In genomic region chr6:138346302-138347195, GRCh38 we compare ENCODE assay signal across 23 cellular contexts. TPM values are rescaled to one million over a fixed set of nuclear protein-coding genes. Genes with fewer than 3 reads are reported as not detected.
DNase-seq lines count a peak whose midpoint lies in the region; ATAC-seq, FAIRE-seq and TF ChIP-seq lines count a peak whose summit lies in the region.
"Had no signal": no experiment of that assay in that cellular context is flagged by ENCODE, and none has a peak within 500 bp of the region (broad histone marks: within the 10 kb centered on the region; RNA-seq: fewer than 3 reads in every experiment).

No MANE protein-coding gene starts in this region.

- dilution Hi-C loops in mammary epithelial cell (cut with HindIII; ENCODE audit: low sequenced_read_pairs), result no loop called here

- no peaks in the 10 kb centered on the region for H3K9me3 Mint-ChIP-seq in MCF 10A (ENCODE audit: unreplicated experiment)
- no peaks in the 10 kb centered on the region for H3K9me3 Mint-ChIP-seq in activated T-cell treated with anti-CD3 and anti-CD28 coated beads, Interleukin-2, amount 50 U/mL, for 72 hours
- H3K9me3 Mint-ChIP-seq: activated CD4-positive, alpha-beta memory T cell treated with anti-CD3 and anti-CD28 coated beads, Interleukin-2, amount 10 ng/mL, durations not matched to agents 7 days and 5 days; activated naive CD8-positive, alpha-beta T cell treated with anti-CD3 and anti-CD28 coated beads, Interleukin-2, amount 50 U/mL, for 24 hours; activated T-helper 1 cell treated with anti-CD3 and anti-CD28 coated beads, Interleukin-12 subunit alpha, Interleukin-12 subunit beta, Interleukin-2, Interleukin-4 antibody, amounts not matched to agents 30 ng/mL and 10 ng/mL and 1 ng/mL, durations not matched to agents 14 hours and 24 hours and 36 hours; CD8-positive, alpha-beta T cell; IgD-negative memory B cell had no signal

- H3K4me2 ChIP-seq in mammary epithelial cell (ENCODE audit: insufficient read depth, low read depth, low read length), result no peak overlapping the region

- no peak overlapping the region for H3K27ac ChIP-seq in mammary epithelial cell (ENCODE audit: insufficient read depth, low read depth, low read length)
- H3K27ac ChIP-seq: heart left ventricle, neutrophil, thyroid gland had no signal

- H3K27ac Mint-ChIP-seq in MCF 10A (ENCODE audit: low read depth, unreplicated experiment), result no peak overlapping the region
- H3K27ac Mint-ChIP-seq in activated T-cell treated with anti-CD3 and anti-CD28 coated beads, Interleukin-2, amount 50 U/mL, for 72 hours, result no peak overlapping the region
- H3K27ac Mint-ChIP-seq: activated CD4-positive, alpha-beta memory T cell treated with anti-CD3 and anti-CD28 coated beads, Interleukin-2, amount 10 ng/mL, durations not matched to agents 7 days and 5 days; activated naive CD8-positive, alpha-beta T cell treated with anti-CD3 and anti-CD28 coated beads, Interleukin-2, amount 50 U/mL, for 24 hours; activated T-helper 1 cell treated with anti-CD3 and anti-CD28 coated beads, Interleukin-12 subunit alpha, Interleukin-12 subunit beta, Interleukin-2, Interleukin-4 antibody, amounts not matched to agents 30 ng/mL and 10 ng/mL and 1 ng/mL, durations not matched to agents 14 hours and 24 hours and 36 hours; CD8-positive, alpha-beta T cell; IgD-negative memory B cell had no signal

- no peak overlapping the region for H3K9ac ChIP-seq in mammary epithelial cell (ENCODE audit: insufficient read depth, low read length)

- no peaks in the 10 kb centered on the region for H3K4me1 ChIP-seq in mammary epithelial cell (ENCODE audit: insufficient read depth, low read length)
- H3K4me1 ChIP-seq: thyroid gland had no signal

- no peaks in the 10 kb centered on the region for H3K36me3 ChIP-seq in mammary epithelial cell (ENCODE audit: insufficient read depth, low read length)
- H3K36me3 ChIP-seq: heart left ventricle, neutrophil, thyroid gland had no signal

- no peaks in the 10 kb centered on the region for H3K79me2 ChIP-seq in mammary epithelial cell (ENCODE audit: insufficient read depth, low read length)

- in situ Hi-C loops in mammary epithelial cell (cut with MboI; ENCODE audit: low sequenced_read_pairs in 2 of 2), result no loop called here

- BruUV-seq in mammary epithelial cell (replicated peaks; lab: Mats Ljungman, UMichigan) (no TSS peak), MCF 10A (replicated peaks; lab: Mats Ljungman, UMichigan) (no TSS peak)

- no peaks in the 10 kb centered on the region for H3K9me3 ChIP-seq in mammary epithelial cell (replicated peaks; ENCODE audit: insufficient read depth, low read length)
- H3K9me3 ChIP-seq: heart left ventricle, neutrophil, thyroid gland had no signal

- no peaks in the 10 kb centered on the region for H3K36me3 Mint-ChIP-seq in MCF 10A (ENCODE audit: insufficient read depth, unreplicated experiment)
- no peaks in the 10 kb centered on the region for H3K36me3 Mint-ChIP-seq in activated T-cell treated with anti-CD3 and anti-CD28 coated beads, Interleukin-2, amount 50 U/mL, for 72 hours (ENCODE audit: insufficient read depth in 2 of 2)
- H3K36me3 Mint-ChIP-seq: CD8-positive, alpha-beta T cell; IgD-negative memory B cell had no signal

- no peak overlapping the region for H3K4me3 ChIP-seq in mammary epithelial cell (replicated peaks in 1 of 3; ENCODE audit: insufficient read depth in 1 of 3, low read depth in 2 of 3, low read length in 3 of 3)
- H3K4me3 ChIP-seq: heart left ventricle, thyroid gland had no signal

- no peak overlapping the region for H2AFZ ChIP-seq in mammary epithelial cell (ENCODE audit: low read depth, low read length)

- no peaks in the 10 kb centered on the region for H3K27me3 Mint-ChIP-seq in MCF 10A (ENCODE audit: insufficient read depth, unreplicated experiment)
- H3K27me3 Mint-ChIP-seq in activated T-cell treated with anti-CD3 and anti-CD28 coated beads, Interleukin-2, amount 50 U/mL, for 72 hours (ENCODE audit: low read depth), result peaks cover 11% of the 10 kb centered on the region

- peak; percentile 18 for FAIRE-seq in colon (lab: Jason Lieb, UNC)
- FAIRE-seq: keratinocyte, RCC 7860 had no signal

- no peak overlapping the region for H3K4me3 Mint-ChIP-seq in MCF 10A (ENCODE audit: unreplicated experiment)
- no peak overlapping the region for H3K4me3 Mint-ChIP-seq in activated T-cell treated with anti-CD3 and anti-CD28 coated beads, Interleukin-2, amount 50 U/mL, for 72 hours
- H3K4me3 Mint-ChIP-seq: activated CD4-positive, alpha-beta memory T cell treated with anti-CD3 and anti-CD28 coated beads, Interleukin-2, amount 10 ng/mL, durations not matched to agents 7 days and 5 days; activated naive CD8-positive, alpha-beta T cell treated with anti-CD3 and anti-CD28 coated beads, Interleukin-2, amount 50 U/mL, for 24 hours; activated T-helper 1 cell treated with anti-CD3 and anti-CD28 coated beads, Interleukin-12 subunit alpha, Interleukin-12 subunit beta, Interleukin-2, Interleukin-4 antibody, amounts not matched to agents 30 ng/mL and 10 ng/mL and 1 ng/mL, durations not matched to agents 14 hours and 24 hours and 36 hours; CD8-positive, alpha-beta T cell; IgD-negative memory B cell had no signal

- intact Hi-C loops in mammary epithelial cell (cut with micrococcal nuclease) (no loop called here), MCF 10A (cut with micrococcal nuclease) (no loop called here)

- no peaks in the 10 kb centered on the region for H3K27me3 ChIP-seq in mammary epithelial cell (ENCODE audit: insufficient read depth, low read length)
- H3K27me3 ChIP-seq: heart left ventricle, neutrophil, thyroid gland had no signal

- no peak for ATAC-seq in activated T-cell treated with anti-CD3 and anti-CD28 coated beads, Interleukin-2, amount 50 U/mL, for 72 hours (replicated peaks in 1 of 2)
- ATAC-seq: activated naive CD8-positive, alpha-beta T cell treated with anti-CD3 and anti-CD28 coated beads, Interleukin-2, amount 50 U/mL, for 24 hours; CD8-positive, alpha-beta T cell; heart left ventricle had no signal

- POLR2A ChIA-PET in MCF 10A (lab: Yijun Ruan, JAX), result interaction anchor here (1.1 to 1.6 kb wide), 3 partner anchors 8 to 13 kb away, joined by 3 to 4 read pairs (median 4); no protein-coding TSS in a partner anchor

- no peaks in the 10 kb centered on the region for H4K20me1 ChIP-seq in mammary epithelial cell (ENCODE audit: insufficient read depth, low read length)

- H3K4me1 Mint-ChIP-seq in MCF 10A (ENCODE audit: insufficient read depth, unreplicated experiment), result no peaks in the 10 kb centered on the region
- H3K4me1 Mint-ChIP-seq in activated T-cell treated with anti-CD3 and anti-CD28 coated beads, Interleukin-2, amount 50 U/mL, for 72 hours (ENCODE audit: low read depth), result no peaks in the 10 kb centered on the region
- H3K4me1 Mint-ChIP-seq: activated CD4-positive, alpha-beta memory T cell treated with anti-CD3 and anti-CD28 coated beads, Interleukin-2, amount 10 ng/mL, durations not matched to agents 7 days and 5 days; activated naive CD8-positive, alpha-beta T cell treated with anti-CD3 and anti-CD28 coated beads, Interleukin-2, amount 50 U/mL, for 24 hours had no signal

- WGBS in mammary epithelial cell (ENCODE audit: low coverage, missing lambda C conversion rate), result 49% methylated on average over 2 of the region's 2 CpGs

- DNase-seq in mammary epithelial cell, result peak; percentile 39
- DNase-seq in MCF 10A (ENCODE audit: unreplicated experiment), result no peak
- DNase-seq in iris pigment epithelial cell (ENCODE audit: low read depth), result peak; percentile 66
- no peak for DNase-seq in occipital lobe (lab: John Stamatoyannopoulos, UW)
- DNase-seq in activated T-cell treated with anti-CD3 and anti-CD28 coated beads, Interleukin-2, amount 50 U/mL, for 72 hours, result no peak
- no peak for DNase-seq in T1000 (lab: John Stamatoyannopoulos, UW)
- no peak for DNase-seq in activated effector memory CD4-positive, alpha-beta T cell treated with Interleukin-2 at 50 U/mL for 16 hours
- DNase-seq: activated CD4-positive, alpha-beta memory T cell treated with anti-CD3 and anti-CD28 coated beads, Interleukin-2, amount 10 ng/mL, durations not matched to agents 7 days and 5 days; activated naive CD8-positive, alpha-beta T cell treated with anti-CD3 and anti-CD28 coated beads, Interleukin-2, amount 50 U/mL, for 24 hours; CD8-positive, alpha-beta T cell; cerebellar nuclear complex; heart left ventricle; NCI-H1092 treated with DMSO at 0.1 percent for 48 hours; thyroid gland had no signal

- CTCF ChIA-PET in mammary epithelial cell (lab: Charles Lee; ENCODE audit: low non-redundant PET) (no interaction called here), MCF 10A (lab: Yijun Ruan, JAX) (interaction anchor here (0.7 kb wide), 1 partner anchor 332 kb away, joined by 3 read pairs; no protein-coding TSS in a partner anchor)

- TF ChIP-seq CTCF in mammary epithelial cell (conservative IDR thresholded peaks at IDR 0.05 in 1 of 2, IDR thresholded peaks at IDR 0.05 in 1 of 2; ENCODE audit: extremely low read depth in 1 of 2, insufficient read depth in 1 of 2, low read depth in 1 of 2, low read length in 2 of 2), result no peak
- no peak for TF ChIP-seq CTCF in MCF 10A (IDR thresholded peaks at IDR 0.05; ENCODE audit: unreplicated experiment)

RNA-seq across cellular contexts. Expression of gene SMIM28, which starts 31.2 kb away (rescaled TPM):
- total RNA-seq in mammary epithelial cell, result not detected
- polyA plus RNA-seq in mammary epithelial cell, result not detected
- polyA minus RNA-seq in mammary epithelial cell, result not detected
- not detected in 2 replicates for total RNA-seq in MCF 10A (2022)
- not detected for total RNA-seq in occipital lobe
- total RNA-seq in activated T-cell treated with anti-CD3 and anti-CD28 coated beads, Interleukin-2, amount 50 U/mL, for 72 hours, result not detected
- total RNA-seq: A172; activated CD4-positive, alpha-beta memory T cell treated with anti-CD3 and anti-CD28 coated beads, Interleukin-2, amount 10 ng/mL, durations not matched to agents 7 days and 5 days; activated T-helper 1 cell treated with anti-CD3 and anti-CD28 coated beads, Interleukin-12 subunit alpha, Interleukin-12 subunit beta, Interleukin-2, Interleukin-4 antibody, amounts not matched to agents 30 ng/mL and 10 ng/mL and 1 ng/mL, durations not matched to agents 14 hours and 24 hours and 36 hours; CD8-positive, alpha-beta T cell; heart left ventricle; mononuclear cell; skeletal muscle tissue; thyroid gland had no signal
- polyA plus RNA-seq: heart left ventricle, IgD-negative memory B cell, keratinocyte had no signal

RNA-seq across cellular contexts. Expression of gene HEBP2, which starts 57.5 kb away (rescaled TPM):
- total RNA-seq in mammary epithelial cell (10 to 100 TPM; 63.8 to 99.1 TPM), MCF 10A (2022) (71.2 and 89.7 TPM in 2 replicates), occipital lobe (6.6 TPM)
- 19.3 TPM for polyA plus RNA-seq in mammary epithelial cell
- polyA minus RNA-seq in mammary epithelial cell, result 1.8 TPM
- total RNA-seq in activated T-cell treated with anti-CD3 and anti-CD28 coated beads, Interleukin-2, amount 50 U/mL, for 72 hours, result 10 to 100 TPM; 36.5 to 41.1 TPM

Comparison
In these comparisons a context has a peak if more than half of its experiments do, and no peak if none do; other contexts are left out.
1. DNase-seq: peak in mammary epithelial cell (single experiment) and iris pigment epithelial cell (single experiment); none in MCF 10A (single experiment), occipital lobe (single experiment), activated T-cell treated with anti-CD3 and anti-CD28 coated beads, Interleukin-2, amount 50 U/mL, for 72 hours (0 of 2), T1000 (single experiment) and activated effector memory CD4-positive, alpha-beta T cell treated with Interleukin-2 at 50 U/mL for 16 hours (single experiment).